34 cellular contexts compared by ENCODE assay signal in genomic region chr15:92519709-92520108, GRCh38.
"Had no signal": no experiment of that assay in that cellular context is flagged by ENCODE, and none has a peak within 500 bp of the region (broad histone marks: within the 10 kb centered on the region; RNA-seq: fewer than 3 reads in every experiment).

No MANE protein-coding gene starts in this region.

- H3K27me3 ChIP-seq: body of pancreas, colonic mucosa, esophagus squamous epithelium, heart right ventricle, left lung, pancreas, testis had no signal

- H3K9me3 Mint-ChIP-seq: activated CD4-positive, alpha-beta memory T cell treated with anti-CD3 and anti-CD28 coated beads for 36 hours; activated CD4-positive, alpha-beta T cell treated with anti-CD3 and anti-CD28 coated beads, Interleukin-2, amount 10 ng/mL, durations not matched to agents 24 days and 14 days; activated naive CD4-positive, alpha-beta T cell treated with anti-CD3 and anti-CD28 coated beads for 36 hours; activated naive CD8-positive, alpha-beta T cell treated with anti-CD3 and anti-CD28 coated beads, Interleukin-2, amount 10 ng/mL, durations not matched to agents 7 days and 5 days; activated T-helper 1 cell treated with anti-CD3 and anti-CD28 coated beads, Interleukin-12 subunit alpha, Interleukin-12 subunit beta, Interleukin-2, Interleukin-4 antibody, amounts not matched to agents 30 ng/mL and 10 ng/mL and 1 ng/mL, durations not matched to agents 14 hours and 24 hours and 36 hours; naive B cell; nephron progenitor cell; T-helper 1 cell treated with Interleukin-12 subunit alpha and Interleukin-12 subunit beta and Interleukin-4 antibody, amounts not matched to agents 30 μg/mL and 1 μg/mL, for 36 hours had no signal

- H3K27me3 Mint-ChIP-seq: activated CD4-positive, alpha-beta memory T cell treated with anti-CD3 and anti-CD28 coated beads for 36 hours had no signal

- H3K36me3 Mint-ChIP-seq: activated CD4-positive, alpha-beta memory T cell treated with anti-CD3 and anti-CD28 coated beads for 36 hours; activated naive CD8-positive, alpha-beta T cell treated with anti-CD3 and anti-CD28 coated beads, Interleukin-2, amount 10 ng/mL, durations not matched to agents 7 days and 5 days; naive B cell had no signal

- H3K27ac Mint-ChIP-seq: activated CD4-positive, alpha-beta memory T cell treated with anti-CD3 and anti-CD28 coated beads for 36 hours; activated CD4-positive, alpha-beta T cell treated with anti-CD3 and anti-CD28 coated beads, Interleukin-2, amount 10 ng/mL, durations not matched to agents 24 days and 14 days; activated naive CD4-positive, alpha-beta T cell treated with anti-CD3 and anti-CD28 coated beads for 36 hours; activated naive CD8-positive, alpha-beta T cell treated with anti-CD3 and anti-CD28 coated beads, Interleukin-2, amount 10 ng/mL, durations not matched to agents 7 days and 5 days; activated T-helper 1 cell treated with anti-CD3 and anti-CD28 coated beads, Interleukin-12 subunit alpha, Interleukin-12 subunit beta, Interleukin-2, Interleukin-4 antibody, amounts not matched to agents 30 ng/mL and 10 ng/mL and 1 ng/mL, durations not matched to agents 14 hours and 24 hours and 36 hours; naive B cell; nephron progenitor cell; T-helper 1 cell treated with Interleukin-12 subunit alpha and Interleukin-12 subunit beta and Interleukin-4 antibody, amounts not matched to agents 30 μg/mL and 1 μg/mL, for 36 hours had no signal

- ATAC-seq: activated CD4-positive, CD25-positive, alpha-beta regulatory T cell treated with anti-CD3 and anti-CD28 coated beads, Interleukin-2, amount 50 U/mL, for 24 hours; body of pancreas; heart right ventricle; left lung; lower lobe of right lung; mucosa of descending colon; pancreas; right cardiac atrium; stimulated activated naive CD8-positive, alpha-beta T cell treated with anti-CD3 and anti-CD28 coated beads, Interleukin-15, Interleukin-2, amounts not matched to agents 100 U/mL and 50 U/mL, for 24 hours had no signal

- H3K4me3 Mint-ChIP-seq: activated CD4-positive, alpha-beta memory T cell treated with anti-CD3 and anti-CD28 coated beads for 36 hours; activated CD4-positive, alpha-beta T cell treated with anti-CD3 and anti-CD28 coated beads, Interleukin-2, amount 10 ng/mL, durations not matched to agents 24 days and 14 days; activated naive CD4-positive, alpha-beta T cell treated with anti-CD3 and anti-CD28 coated beads for 36 hours; activated naive CD8-positive, alpha-beta T cell treated with anti-CD3 and anti-CD28 coated beads, Interleukin-2, amount 10 ng/mL, durations not matched to agents 7 days and 5 days; activated T-helper 1 cell treated with anti-CD3 and anti-CD28 coated beads, Interleukin-12 subunit alpha, Interleukin-12 subunit beta, Interleukin-2, Interleukin-4 antibody, amounts not matched to agents 30 ng/mL and 10 ng/mL and 1 ng/mL, durations not matched to agents 14 hours and 24 hours and 36 hours; naive B cell; nephron progenitor cell; T-helper 1 cell treated with Interleukin-12 subunit alpha and Interleukin-12 subunit beta and Interleukin-4 antibody, amounts not matched to agents 30 μg/mL and 1 μg/mL, for 36 hours had no signal

- H3K27ac ChIP-seq: body of pancreas, colonic mucosa, epithelial cell of prostate, esophagus squamous epithelium, heart right ventricle, left lung, lower lobe of right lung, pancreas, prostate gland, skin epidermis, testis, WERI-Rb-1 had no signal

- H3K4me1 ChIP-seq: body of pancreas, colonic mucosa, lower lobe of right lung, pancreas, prostate gland, testis had no signal

- H3K4me3 ChIP-seq: body of pancreas, colonic mucosa, esophagus squamous epithelium, heart right ventricle, left lung, lower lobe of right lung, mucosa of descending colon, pancreas, prostate gland, skin epidermis, testis had no signal

- DNase-seq: activated CD4-positive, alpha-beta memory T cell treated with anti-CD3 and anti-CD28 coated beads for 36 hours; activated CD4-positive, alpha-beta T cell treated with anti-CD3 and anti-CD28 coated beads, Interleukin-2, amount 10 ng/mL, durations not matched to agents 24 days and 14 days; activated CD8-positive, alpha-beta memory T cell treated with anti-CD3 and anti-CD28 coated beads, Interleukin-2, amount 50 U/mL, for 4 hours; activated effector memory CD4-positive, alpha-beta T cell treated with anti-CD3 and anti-CD28 coated beads, Interleukin-2, amount 50 U/mL, for 16 hours; activated naive CD4-positive, alpha-beta T cell treated with anti-CD3 and anti-CD28 coated beads for 36 hours; activated naive CD8-positive, alpha-beta T cell treated with anti-CD3 and anti-CD28 coated beads, Interleukin-2, amount 10 ng/mL, durations not matched to agents 7 days and 5 days; activated T-cell treated with anti-CD3 and anti-CD28 coated beads, Interleukin-2, amount 50 U/mL, for 1 hour; body of pancreas; colonic mucosa; effector CD8-positive, alpha-beta T cell; esophagus squamous epithelium; foreskin melanocyte; heart right ventricle; left lung; lower lobe of right lung; mucosa of descending colon; naive B cell; nephron progenitor cell; nucleus accumbens; pancreas; right cardiac atrium; stimulated activated CD4-positive, alpha-beta T cell treated with anti-CD3 and anti-CD28 coated beads, Interleukin-12 subunit alpha, Interleukin-12 subunit beta, amount 100 ng/mL, for 4 hours; stimulated activated CD4-positive, alpha-beta T cell treated with anti-CD3 and anti-CD28 coated beads, Interleukin-4, amount 100 ng/mL, for 1 hour; stimulated activated naive CD8-positive, alpha-beta T cell treated with anti-CD3 and anti-CD28 coated beads, Interleukin-15, Interleukin-2, amounts not matched to agents 100 U/mL and 50 U/mL, for 24 hours; T-helper 9 cell; testis; trophoblast cell; WERI-Rb-1 had no signal

- H3K36me3 ChIP-seq: colonic mucosa, esophagus squamous epithelium, heart right ventricle, left lung, lower lobe of right lung, pancreas, prostate gland, WERI-Rb-1 had no signal
